Comparison of ENCODE assay signal across 21 cellular contexts in genomic region chr15:100761253-100761935, GRCh38.
"Had no signal": no experiment of that assay in that cellular context is flagged by ENCODE, and none has a peak within 500 bp of the region (broad histone marks: within the 10 kb centered on the region; RNA-seq: fewer than 3 reads in every experiment).

No MANE protein-coding gene starts in this region.

- H3K4me3 Mint-ChIP-seq: activated naive CD8-positive, alpha-beta T cell treated with anti-CD3 and anti-CD28 coated beads, Interleukin-2, amount 10 ng/mL, durations not matched to agents 7 days and 5 days; activated T-helper 1 cell treated with anti-CD3 and anti-CD28 coated beads, Interleukin-12 subunit alpha, Interleukin-12 subunit beta, Interleukin-2, Interleukin-4 antibody, amounts not matched to agents 30 ng/mL and 10 ng/mL and 1 ng/mL, durations not matched to agents 14 hours and 24 hours and 36 hours; endodermal cell; naive thymus-derived CD4-positive, alpha-beta T cell; stimulated activated memory B cell treated with anti-CD40 and anti-IgM and Interleukin-4, amounts not matched to agents 10 μg/mL and 1 μg/mL and 100 μg/mL, for 72 hours; T-helper 1 cell treated with Interleukin-12 subunit alpha and Interleukin-12 subunit beta and Interleukin-4 antibody, amounts not matched to agents 30 μg/mL and 1 μg/mL, for 36 hours had no signal

- H3K36me3 Mint-ChIP-seq: activated naive CD8-positive, alpha-beta T cell treated with anti-CD3 and anti-CD28 coated beads, Interleukin-2, amount 10 ng/mL, durations not matched to agents 7 days and 5 days; naive thymus-derived CD4-positive, alpha-beta T cell; stimulated activated memory B cell treated with anti-CD40 and anti-IgM and Interleukin-4, amounts not matched to agents 10 μg/mL and 1 μg/mL and 100 μg/mL, for 72 hours had no signal

- FAIRE-seq: colon, frontal cortex, pancreas had no signal

- H3K9me3 Mint-ChIP-seq: activated naive CD8-positive, alpha-beta T cell treated with anti-CD3 and anti-CD28 coated beads, Interleukin-2, amount 10 ng/mL, durations not matched to agents 7 days and 5 days; activated T-helper 1 cell treated with anti-CD3 and anti-CD28 coated beads, Interleukin-12 subunit alpha, Interleukin-12 subunit beta, Interleukin-2, Interleukin-4 antibody, amounts not matched to agents 30 ng/mL and 10 ng/mL and 1 ng/mL, durations not matched to agents 14 hours and 24 hours and 36 hours; endodermal cell; stimulated activated memory B cell treated with anti-CD40 and anti-IgM and Interleukin-4, amounts not matched to agents 10 μg/mL and 1 μg/mL and 100 μg/mL, for 72 hours; T-helper 1 cell treated with Interleukin-12 subunit alpha and Interleukin-12 subunit beta and Interleukin-4 antibody, amounts not matched to agents 30 μg/mL and 1 μg/mL, for 36 hours had no signal

- H3K27ac ChIP-seq: left ventricle myocardium inferior, pancreas, sigmoid colon, thoracic aorta, upper lobe of left lung had no signal

- DNase-seq: activated CD4-positive, CD25-positive, alpha-beta regulatory T cell treated with anti-CD3 and anti-CD28 coated beads, Interleukin-2, amount 50 U/mL, for 72 hours; activated naive CD4-positive, alpha-beta T cell; activated naive CD8-positive, alpha-beta T cell treated with anti-CD3 and anti-CD28 coated beads, Interleukin-2, amount 10 ng/mL, durations not matched to agents 7 days and 5 days; amygdala; caudate nucleus; kidney; left ventricle myocardium inferior; mammary epithelial cell; mucosa of descending colon; naive thymus-derived CD4-positive, alpha-beta T cell; stimulated activated CD4-positive, alpha-beta T cell treated with anti-CD3 and anti-CD28 coated beads, Interleukin-4, amount 100 ng/mL, for 4 hours; upper lobe of left lung had no signal

- H3K9me3 ChIP-seq: mucosa of descending colon, pancreas, thoracic aorta, upper lobe of left lung had no signal

- H3K4me1 ChIP-seq: left ventricle myocardium inferior, pancreas had no signal

- H3K36me3 ChIP-seq: left ventricle myocardium inferior, pancreas, sigmoid colon, thoracic aorta, upper lobe of left lung had no signal

- ATAC-seq: naive thymus-derived CD4-positive, alpha-beta T cell; pancreas; stimulated activated memory B cell treated with anti-CD40 and anti-IgM and Interleukin-4, amounts not matched to agents 10 μg/mL and 1 μg/mL and 100 μg/mL, for 72 hours had no signal

- H3K4me1 Mint-ChIP-seq: activated naive CD8-positive, alpha-beta T cell treated with anti-CD3 and anti-CD28 coated beads, Interleukin-2, amount 10 ng/mL, durations not matched to agents 7 days and 5 days; stimulated activated memory B cell treated with anti-CD40 and anti-IgM and Interleukin-4, amounts not matched to agents 10 μg/mL and 1 μg/mL and 100 μg/mL, for 72 hours had no signal

- H3K27me3 ChIP-seq: pancreas, sigmoid colon, upper lobe of left lung had no signal

- H3K4me3 ChIP-seq: left ventricle myocardium inferior, mucosa of descending colon, pancreas, sigmoid colon, thoracic aorta, upper lobe of left lung had no signal

- H3K27ac Mint-ChIP-seq: activated naive CD8-positive, alpha-beta T cell treated with anti-CD3 and anti-CD28 coated beads, Interleukin-2, amount 10 ng/mL, durations not matched to agents 7 days and 5 days; activated T-helper 1 cell treated with anti-CD3 and anti-CD28 coated beads, Interleukin-12 subunit alpha, Interleukin-12 subunit beta, Interleukin-2, Interleukin-4 antibody, amounts not matched to agents 30 ng/mL and 10 ng/mL and 1 ng/mL, durations not matched to agents 14 hours and 24 hours and 36 hours; endodermal cell; naive thymus-derived CD4-positive, alpha-beta T cell; stimulated activated memory B cell treated with anti-CD40 and anti-IgM and Interleukin-4, amounts not matched to agents 10 μg/mL and 1 μg/mL and 100 μg/mL, for 72 hours; T-helper 1 cell treated with Interleukin-12 subunit alpha and Interleukin-12 subunit beta and Interleukin-4 antibody, amounts not matched to agents 30 μg/mL and 1 μg/mL, for 36 hours had no signal
